Comparison of ENCODE assay signal across 8 cellular contexts in the genomic region with DNA sequence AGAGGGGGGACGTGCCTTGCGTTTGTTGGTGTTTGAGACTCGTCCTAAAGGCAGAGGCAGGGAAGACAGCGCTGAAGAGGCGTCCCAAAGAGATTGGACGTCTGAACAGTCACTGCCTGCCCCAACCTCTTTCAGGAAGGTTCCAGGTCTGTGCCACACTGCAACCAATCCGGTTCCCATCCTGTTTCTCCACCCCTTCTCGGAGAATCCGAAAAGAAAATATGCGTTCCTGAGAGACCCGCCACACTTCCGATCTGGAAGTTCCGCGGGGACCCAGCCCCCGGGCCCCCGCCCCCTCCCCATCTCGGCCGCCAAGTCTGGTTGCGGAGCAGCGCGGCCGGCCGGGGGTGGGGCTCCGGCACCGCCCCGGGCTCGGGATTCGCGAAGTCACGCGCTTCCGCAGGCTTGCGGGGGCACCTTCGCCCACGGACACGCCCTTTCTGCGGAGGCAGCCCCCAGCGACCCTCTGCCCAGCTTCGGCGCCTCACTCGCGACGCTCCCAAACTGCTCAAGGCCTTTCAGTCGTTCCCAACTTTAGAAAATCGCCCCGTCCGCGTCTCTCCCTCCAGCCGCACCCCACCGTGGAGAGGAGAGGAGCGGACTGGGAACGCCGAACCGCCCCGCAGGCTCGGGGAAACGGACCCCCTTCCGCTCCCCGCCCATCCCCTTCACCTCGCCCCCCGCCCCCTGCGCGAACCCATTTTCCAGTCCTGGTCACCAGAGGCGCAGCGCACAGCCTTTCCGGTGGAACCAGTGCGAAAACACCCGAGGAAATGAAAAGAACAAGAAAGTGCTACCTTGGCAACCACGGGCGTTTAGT.
DNase-seq lines count a peak whose midpoint lies in the region; ATAC-seq lines count a peak whose summit lies in the region.

No MANE protein-coding gene starts in this region.

- H3K36me3 Mint-ChIP-seq in stimulated activated naive B cell treated with anti-CD40 and anti-IgM and Interleukin-4, amounts not matched to agents 10 μg/mL and 1 μg/mL and 100 μg/mL, for 72 hours: peaks cover 0 to 2% of the 10 kb centered on the region in 2 donors

- H3K9me3 Mint-ChIP-seq in stimulated activated naive B cell treated with anti-CD40 and anti-IgM and Interleukin-4, amounts not matched to agents 10 μg/mL and 1 μg/mL and 100 μg/mL, for 72 hours: no peaks in the 10 kb centered on the region

- peak; percentile 26 for DNase-seq in stimulated activated CD4-positive, alpha-beta T cell treated with anti-CD3 and anti-CD28 coated beads, Interleukin-15, amount 100 ng/mL, for 24 hours
- no peak for DNase-seq in stimulated activated CD4-positive, alpha-beta T cell treated with anti-CD3 and anti-CD28 coated beads, Interleukin-2, amount 100 ng/mL, for 48 hours
- peak; percentile 58 for DNase-seq in amniotic epithelial cell (ENCODE audit: low read depth)
- no peak for DNase-seq in stimulated activated naive B cell treated with anti-CD40 and anti-IgM and Interleukin-4, amounts not matched to agents 10 μg/mL and 1 μg/mL and 100 μg/mL, for 72 hours
- no peak for DNase-seq in NCI-H524 (lab: John Stamatoyannopoulos, UW)
- DNase-seq in RKO (ENCODE audit: low spot score): no peak
- no peak for DNase-seq in NCI-H345 treated with DMSO at 0.1 percent for 48 hours (lab: John Stamatoyannopoulos, UW; ENCODE audit: unreplicated experiment)

- no peak overlapping the region for H3K27ac ChIP-seq in iPS-18a (ENCODE audit: low read length)

- no peaks in the 10 kb centered on the region for H3K36me3 ChIP-seq in iPS-18a (ENCODE audit: control insufficient read depth, low read depth, low read length)

- H3K4me3 ChIP-seq in iPS-18a (ENCODE audit: low read length): peak overlapping the region; percentile 63

- peak overlapping the region; percentile 74 to 76 for H3K4me3 Mint-ChIP-seq in stimulated activated naive B cell treated with anti-CD40 and anti-IgM and Interleukin-4, amounts not matched to agents 10 μg/mL and 1 μg/mL and 100 μg/mL, for 72 hours

- H3K27me3 Mint-ChIP-seq in stimulated activated naive B cell treated with anti-CD40 and anti-IgM and Interleukin-4, amounts not matched to agents 10 μg/mL and 1 μg/mL and 100 μg/mL, for 72 hours: peaks cover 58 to 62% of the 10 kb centered on the region in 2 donors

- no peaks in the 10 kb centered on the region for H3K9me3 ChIP-seq in iPS-18a (ENCODE audit: control insufficient read depth, low read depth, low read length)

- peak; percentile 44 to 52 for ATAC-seq in stimulated activated naive B cell treated with anti-CD40 and anti-IgM and Interleukin-4, amounts not matched to agents 10 μg/mL and 1 μg/mL and 100 μg/mL, for 72 hours (replicated peaks)

- no peak overlapping the region for H3K27ac Mint-ChIP-seq in stimulated activated naive B cell treated with anti-CD40 and anti-IgM and Interleukin-4, amounts not matched to agents 10 μg/mL and 1 μg/mL and 100 μg/mL, for 72 hours

- peaks cover 75% of the 10 kb centered on the region for H3K27me3 ChIP-seq in iPS-18a (ENCODE audit: control insufficient read depth, insufficient read depth, low read length)

- no peak overlapping the region for H3K9ac ChIP-seq in iPS-18a (ENCODE audit: low read length)

- H3K4me1 Mint-ChIP-seq in stimulated activated naive B cell treated with anti-CD40 and anti-IgM and Interleukin-4, amounts not matched to agents 10 μg/mL and 1 μg/mL and 100 μg/mL, for 72 hours: peaks cover 29 to 40% of the 10 kb centered on the region in 2 donors

- H3K4me1 ChIP-seq in iPS-18a (ENCODE audit: control insufficient read depth, low read depth, low read length): peaks cover 10% of the 10 kb centered on the region

Comparison
In these comparisons a context has a peak if more than half of its experiments do, and no peak if none do; other contexts are left out.
1. DNase-seq: peak in stimulated activated CD4-positive, alpha-beta T cell treated with anti-CD3 and anti-CD28 coated beads, Interleukin-15, amount 100 ng/mL, for 24 hours (single experiment) and amniotic epithelial cell (single experiment); none in stimulated activated CD4-positive, alpha-beta T cell treated with anti-CD3 and anti-CD28 coated beads, Interleukin-2, amount 100 ng/mL, for 48 hours (0 of 2), stimulated activated naive B cell treated with anti-CD40 and anti-IgM and Interleukin-4, amounts not matched to agents 10 μg/mL and 1 μg/mL and 100 μg/mL, for 72 hours (single experiment), NCI-H524 (0 of 2), RKO (single experiment) and NCI-H345 treated with DMSO at 0.1 percent for 48 hours (single experiment).